Comparison of ENCODE assay signal across 1 cellular context in genomic region chr1:27392096-27392777, GRCh38.
TF ChIP-seq lines count a peak whose summit lies in the region.

Gene GPR3, plus strand, starts transcription at chr1:27392622. Its CDS starts 1,177 bp downstream, at chr1:27393799.

TF ChIP-seq in H1, 55 proteins besides CTCF, POLR2A, EP300 and RAD21:
- TF ChIP-seq SRF (IDR thresholded peaks at IDR 0.05; ENCODE audit: low read depth, low read length): no peak
- TF ChIP-seq CHD2 (IDR thresholded peaks at IDR 0.05; ENCODE audit: low read length): no peak
- TF ChIP-seq GTF2F1 (IDR thresholded peaks at IDR 0.05; ENCODE audit: borderline replicate concordance, low read depth, low read length): no peak
- no peak for TF ChIP-seq BCL11A (IDR thresholded peaks at IDR 0.05; ENCODE audit: low read depth in 2 of 2, low read length in 2 of 2)
- no peak for TF ChIP-seq NRF1 (IDR thresholded peaks at IDR 0.05; ENCODE audit: low read depth, low read length)
- no peak for TF ChIP-seq POLR2AphosphoS5 (IDR thresholded peaks at IDR 0.05; ENCODE audit: low read depth, low read length)
- no peak for TF ChIP-seq SP4 (IDR thresholded peaks at IDR 0.05; ENCODE audit: low read length)
- no peak for TF ChIP-seq CBX5 (IDR thresholded peaks at IDR 0.05; ENCODE audit: low read depth, low read length)
- TF ChIP-seq TAF7 (optimal IDR thresholded peaks at IDR 0.05; ENCODE audit: borderline replicate concordance, low read depth, low read length): no peak
- TF ChIP-seq JUN (IDR thresholded peaks at IDR 0.05; ENCODE audit: low read depth, low read length): 0 out of 2 replicates have a peak, but pooled peaks have one; percentile 39
- TF ChIP-seq TBP (IDR thresholded peaks at IDR 0.05; ENCODE audit: low read depth, low read length): no peak
- TF ChIP-seq KDM1A (IDR thresholded peaks at IDR 0.05; ENCODE audit: borderline replicate concordance, low read length): no peak; the same call in 1 of the 2 replicates
- TF ChIP-seq SUZ12 (IDR thresholded peaks at IDR 0.05; ENCODE audit: low read length): no peak
- TF ChIP-seq TEAD4 (IDR thresholded peaks at IDR 0.05; ENCODE audit: low read depth, low read length): no peak
- no peak for TF ChIP-seq EZH2 (IDR thresholded peaks at IDR 0.05; ENCODE audit: low read depth, low read length, severe bottlenecking)
- no peak for TF ChIP-seq GABPA (IDR thresholded peaks at IDR 0.05; ENCODE audit: borderline replicate concordance, insufficient read depth, low read length)
- peak; percentile 37 for TF ChIP-seq CTBP2 (IDR thresholded peaks at IDR 0.05; ENCODE audit: borderline replicate concordance, insufficient read depth, insufficient read length, low read length)
- no peak for TF ChIP-seq CHD7 (IDR thresholded peaks at IDR 0.05; ENCODE audit: insufficient replicate concordance, low read length)
- no peak for TF ChIP-seq RXRA (IDR thresholded peaks at IDR 0.05; ENCODE audit: insufficient read depth, low read depth, low read length)
- TF ChIP-seq YY1 (IDR thresholded peaks at IDR 0.05; ENCODE audit: low read depth, low read length): no peak
- no peak for TF ChIP-seq RNF2 (IDR thresholded peaks at IDR 0.05; ENCODE audit: borderline replicate concordance, low read depth, low read length, missing control alignments, poor library complexity, severe bottlenecking)
- peak; percentile 58 for TF ChIP-seq KDM4A (IDR thresholded peaks at IDR 0.05; ENCODE audit: low read depth, low read length, severe bottlenecking)
- no peak for TF ChIP-seq RBBP5 (IDR thresholded peaks at IDR 0.05; ENCODE audit: borderline replicate concordance, low read depth, low read length)
- 0 out of 2 replicates have a peak, but pooled peaks have one; percentile 20 for TF ChIP-seq USF2 (IDR thresholded peaks at IDR 0.05; ENCODE audit: low read length)
- TF ChIP-seq BACH1 (IDR thresholded peaks at IDR 0.05; ENCODE audit: low read length): peak; percentile 33; the same call in 1 of the 2 replicates
- no peak for TF ChIP-seq SP2 (IDR thresholded peaks at IDR 0.05; ENCODE audit: low read length)
- TF ChIP-seq CREB1 (IDR thresholded peaks at IDR 0.05): peak; percentile 88
- no peak for TF ChIP-seq ASH2L (IDR thresholded peaks at IDR 0.05; ENCODE audit: low read length)
- TF ChIP-seq FOSL1 (IDR thresholded peaks at IDR 0.05; ENCODE audit: insufficient read depth, low read depth, low read length): no peak
- TF ChIP-seq TAF1 (IDR thresholded peaks at IDR 0.05; ENCODE audit: low read depth, low read length): peak; percentile 32; the same call in 1 of the 2 replicates
- no peak for TF ChIP-seq EGR1 (IDR thresholded peaks at IDR 0.05; ENCODE audit: borderline replicate concordance, low read depth, low read length)
- TF ChIP-seq ATF3 (IDR thresholded peaks at IDR 0.05; ENCODE audit: insufficient read depth, low read depth, low read length): no peak
- TF ChIP-seq HDAC2 (IDR thresholded peaks at IDR 0.05; ENCODE audit: borderline replicate concordance in 1 of 2, low read depth in 2 of 2, low read length in 2 of 2): 0 out of 4 replicates have a peak, but pooled peaks of 1 of the 2 experiments have one; percentile 30
- peak; percentile 92 for TF ChIP-seq JUND (IDR thresholded peaks at IDR 0.05; ENCODE audit: low read length)
- TF ChIP-seq CEBPB (IDR thresholded peaks at IDR 0.05; ENCODE audit: low read depth, low read length): no peak
- no peak for TF ChIP-seq TCF12 (IDR thresholded peaks at IDR 0.05; ENCODE audit: low read depth, low read length)
- TF ChIP-seq NANOG (IDR thresholded peaks at IDR 0.05; ENCODE audit: insufficient read depth, low read depth, low read length, poor library complexity, severe bottlenecking): no peak
- peak; percentile 56 for TF ChIP-seq MAX (IDR thresholded peaks at IDR 0.05)
- TF ChIP-seq ZNF274 (IDR thresholded peaks at IDR 0.05; ENCODE audit: borderline replicate concordance, extremely low read depth, low read length): no peak
- TF ChIP-seq SP1 (IDR thresholded peaks at IDR 0.05; ENCODE audit: low read depth, low read length): peak; percentile 51; the same call in 1 of the 2 replicates
- no peak for TF ChIP-seq BRCA1 (IDR thresholded peaks at IDR 0.05; ENCODE audit: low read depth, low read length)
- TF ChIP-seq KDM5A (IDR thresholded peaks at IDR 0.05; ENCODE audit: low read length): no peak
- TF ChIP-seq ATF2 (IDR thresholded peaks at IDR 0.05; ENCODE audit: low read length): no peak; the same call in 1 of the 2 replicates
- no peak for TF ChIP-seq SIRT6 (IDR thresholded peaks at IDR 0.05; ENCODE audit: low read length)
- TF ChIP-seq CHD1 (IDR thresholded peaks at IDR 0.05; ENCODE audit: low read depth, low read length): no peak
- TF ChIP-seq HDAC6 (IDR thresholded peaks at IDR 0.05; ENCODE audit: low read depth, low read length): no peak
- no peak for TF ChIP-seq SIX5 (IDR thresholded peaks at IDR 0.05; ENCODE audit: low read depth, low read length)
- no peak for TF ChIP-seq POU5F1 (IDR thresholded peaks at IDR 0.05; ENCODE audit: low read depth, low read length)
- no peak for TF ChIP-seq MAFK (IDR thresholded peaks at IDR 0.05; ENCODE audit: low read depth, low read length)
- peak; percentile 57; the same call in 1 of the 2 replicates for TF ChIP-seq E2F6 (IDR thresholded peaks at IDR 0.05)
- no peak for TF ChIP-seq CBX8 (IDR thresholded peaks at IDR 0.05; ENCODE audit: borderline replicate concordance, low read depth, low read length)
- peak; percentile 80; the same call in 1 of the 2 replicates for TF ChIP-seq PHF8 (conservative IDR thresholded peaks at IDR 0.05; ENCODE audit: low read depth, low read length)
- TF ChIP-seq SIN3A (conservative IDR thresholded peaks at IDR 0.05 in 1 of 2, IDR thresholded peaks at IDR 0.05 in 1 of 2; ENCODE audit: low read depth in 1 of 2, low read length in 2 of 2): no peak; a peak in 2 of 4 replicates
- no peak for TF ChIP-seq RFX5 (IDR thresholded peaks at IDR 0.05; ENCODE audit: borderline replicate concordance, low read depth, low read length)
- TF ChIP-seq SAP30 (IDR thresholded peaks at IDR 0.05; ENCODE audit: insufficient read depth, insufficient replicate concordance, low read length): peak; percentile 70
